ENCODE assay signal across 23 cellular contexts in genomic region chr5:109516385-109516784, GRCh38.
DNase-seq lines count a peak whose midpoint lies in the region; ATAC-seq and TF ChIP-seq lines count a peak whose summit lies in the region.
"Had no signal": no experiment of that assay in that cellular context is flagged by ENCODE, and none has a peak within 500 bp of the region (broad histone marks: within the 10 kb centered on the region; RNA-seq: fewer than 3 reads in every experiment).

No MANE protein-coding gene starts in this region.

- 100% methylated on average over 1 of the region's 2 CpGs; no CpG with 5 or more reads in 1 of the 2 donors for WGBS in gastroesophageal sphincter (ENCODE audit: low coverage in 1 of 2), 2 donors

- ATAC-seq in left ventricle myocardium superior (peak; percentile 59), left cardiac atrium (no peak), gastroesophageal sphincter (peak; percentile 34), GM19395 (IDR thresholded peaks at IDR 0.05; ENCODE audit: unreplicated experiment) (no peak), GM18909 (IDR thresholded peaks at IDR 0.05; ENCODE audit: poor library complexity, unreplicated experiment) (no peak)
- ATAC-seq: activated naive CD8-positive, alpha-beta T cell treated with anti-CD3 and anti-CD28 coated beads, Interleukin-2, amount 50 U/mL, for 24 hours; foreskin keratinocyte; mucosa of descending colon; stimulated activated naive B cell treated with anti-CD40 and anti-IgM and Interleukin-4, amounts not matched to agents 10 μg/mL and 1 μg/mL and 100 μg/mL, for 72 hours had no signal

- H3K9me3 ChIP-seq in gastroesophageal sphincter = no peaks in the 10 kb centered on the region
- no peaks in the 10 kb centered on the region for H3K9me3 ChIP-seq in BE2C
- H3K9me3 ChIP-seq: mucosa of descending colon had no signal

- H3K27me3 ChIP-seq in gastroesophageal sphincter = no peaks in the 10 kb centered on the region
- no peaks in the 10 kb centered on the region for H3K27me3 ChIP-seq in BE2C
- H3K27me3 ChIP-seq: BLaER1 treated with 17β-estradiol and CSF1 and Interleukin-3, amounts not matched to agents 10 nM and 100 nM; foreskin keratinocyte; tibial nerve had no signal

- no peak for DNase-seq in left ventricle myocardium superior
- DNase-seq in left cardiac atrium = no peak
- DNase-seq in amniotic epithelial cell (ENCODE audit: low read depth) = peak; percentile 70
- no peak for DNase-seq in BE2C
- DNase-seq in mucosa of gallbladder (ENCODE audit: low spot score) = no peak
- DNase-seq: activated CD4-positive, alpha-beta memory T cell treated with anti-CD3 and anti-CD28 coated beads for 36 hours; activated effector memory CD4-positive, alpha-beta T cell treated with Interleukin-2 at 50 U/mL for 16 hours; activated naive CD8-positive, alpha-beta T cell treated with anti-CD3 and anti-CD28 coated beads, Interleukin-2, amount 50 U/mL, for 24 hours; H9; hippocampal formation; mucosa of descending colon; NCI-H146; NCI-H2171; NCI-H526 treated with DMSO at 0.1 percent for 48 hours; stimulated activated CD4-positive, alpha-beta T cell treated with anti-CD3 and anti-CD28 coated beads, Interleukin-2, amount 100 ng/mL, for 24 hours; stimulated activated naive B cell treated with anti-CD40 and anti-IgM and Interleukin-4, amounts not matched to agents 10 μg/mL and 1 μg/mL and 100 μg/mL, for 72 hours; T-helper 9 cell had no signal

- TF ChIP-seq CTCF in gastroesophageal sphincter (IDR thresholded peaks at IDR 0.05) (no peak), BE2C (IDR thresholded peaks at IDR 0.05; ENCODE audit: low read depth, low read length) (no peak)

- TF ChIP-seq POLR2A in gastroesophageal sphincter (IDR thresholded peaks at IDR 0.05) = no peak

- H3K4me1 ChIP-seq in gastroesophageal sphincter (no peaks in the 10 kb centered on the region), BE2C (no peaks in the 10 kb centered on the region; the same call in 1 of the 2 replicates)
- H3K4me1 ChIP-seq: foreskin keratinocyte, tibial nerve had no signal

- no peaks in the 10 kb centered on the region for H3K36me3 ChIP-seq in gastroesophageal sphincter
- no peaks in the 10 kb centered on the region for H3K36me3 ChIP-seq in BE2C
- H3K36me3 ChIP-seq: BLaER1 treated with 17β-estradiol and CSF1 and Interleukin-3, amounts not matched to agents 10 nM and 100 nM; tibial nerve had no signal

- no peak overlapping the region for H3K27ac ChIP-seq in gastroesophageal sphincter
- H3K27ac ChIP-seq: BLaER1 treated with 17β-estradiol and CSF1 and Interleukin-3, amounts not matched to agents 10 nM and 100 nM; foreskin keratinocyte; tibial nerve had no signal

- no peak for TF ChIP-seq EP300 in gastroesophageal sphincter (IDR thresholded peaks at IDR 0.05)

- intact Hi-C loops in left ventricle myocardium superior (cut with micrococcal nuclease) (no loop called here), left cardiac atrium (cut with DNase I) (no loop called here)

- H3K4me3 ChIP-seq in gastroesophageal sphincter = no peak overlapping the region
- H3K4me3 ChIP-seq in BE2C (ENCODE audit: low read depth, low read length) = no peak overlapping the region
- H3K4me3 ChIP-seq: BLaER1 treated with 17β-estradiol and CSF1 and Interleukin-3, amounts not matched to agents 10 nM and 100 nM; mucosa of descending colon; tibial nerve had no signal

Comparison
In these comparisons a context has a peak if more than half of its experiments do, and no peak if none do; other contexts are left out.
1. ATAC-seq: peak in left ventricle myocardium superior (single experiment) and gastroesophageal sphincter (single experiment); none in left cardiac atrium (0 of 2), GM19395 (single experiment) and GM18909 (single experiment).